Comparison of ENCODE assay signal across 1 cellular context in genomic region chr7:28168393-28169158, GRCh38.
TF ChIP-seq lines count a peak whose summit lies in the region.

No MANE protein-coding gene starts in this region.

TF ChIP-seq in GM23338, 12 proteins besides CTCF, POLR2A, EP300 and RAD21 (continued from another document):
- no peak for TF ChIP-seq ETS1 (IDR thresholded peaks at IDR 0.05)
- TF ChIP-seq EZH2phosphoT487 (IDR thresholded peaks at IDR 0.05; ENCODE audit: unreplicated experiment), result no peak
- TF ChIP-seq ZNF331 (CRISPR knock-in tag; IDR thresholded peaks at IDR 0.05; ENCODE audit: low read depth), result no peak
- no peak for TF ChIP-seq ZNF462 (CRISPR knock-in tag; IDR thresholded peaks at IDR 0.05)
- no peak for TF ChIP-seq STAT1 (IDR thresholded peaks at IDR 0.05; ENCODE audit: unreplicated experiment)
- TF ChIP-seq JUNB (IDR thresholded peaks at IDR 0.05; ENCODE audit: unreplicated experiment), result no peak
- no peak for TF ChIP-seq CREB1 (CRISPR knock-in tag; IDR thresholded peaks at IDR 0.05; ENCODE audit: low read depth)
